In the genomic region with DNA sequence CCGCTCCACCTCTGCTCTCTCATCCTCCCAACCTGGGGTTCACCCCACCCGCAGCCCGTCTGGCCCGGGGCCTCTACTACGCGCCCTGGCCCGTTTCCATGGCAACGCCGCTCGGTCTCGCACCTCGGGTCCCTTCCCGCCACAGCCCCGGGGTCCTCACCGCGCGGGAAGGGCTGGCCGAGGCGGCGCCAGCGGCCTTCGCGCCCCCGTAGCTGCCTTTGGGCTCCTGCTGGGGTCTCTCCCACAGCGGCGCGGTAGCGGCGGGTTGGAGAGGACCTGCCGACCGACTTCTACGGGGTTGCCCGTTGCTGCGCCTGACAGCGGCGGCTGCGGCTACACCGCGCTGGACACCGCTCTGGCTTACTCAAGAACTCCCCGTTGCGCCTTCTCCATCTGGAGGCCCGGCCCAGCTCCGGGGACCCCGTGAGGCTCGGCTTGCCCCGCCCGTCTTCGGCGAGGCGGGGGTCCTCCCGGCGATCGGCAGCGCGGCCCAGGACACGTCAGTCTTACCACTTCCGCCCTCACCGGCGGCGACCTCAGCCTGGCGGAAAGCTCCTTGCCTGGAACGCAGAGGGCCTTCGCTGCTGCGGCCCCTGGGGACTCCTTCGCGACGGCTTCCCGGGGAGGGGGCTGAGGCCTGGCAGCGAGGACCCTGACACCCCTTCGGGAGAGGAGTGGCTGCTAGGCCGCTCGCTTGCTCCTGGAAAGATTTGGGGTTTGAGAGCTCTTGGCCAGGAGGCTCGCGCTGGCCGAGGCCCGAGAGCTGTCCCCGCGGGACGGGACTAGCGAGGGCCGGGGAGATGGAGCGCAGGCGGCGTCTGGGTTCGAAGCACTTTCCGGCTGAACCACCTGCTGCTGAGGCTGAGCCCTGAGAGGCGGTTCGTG, we compare ENCODE assay signal across 1 cellular context.
TF ChIP-seq lines count a peak whose summit lies in the region.

A gene with protein sequence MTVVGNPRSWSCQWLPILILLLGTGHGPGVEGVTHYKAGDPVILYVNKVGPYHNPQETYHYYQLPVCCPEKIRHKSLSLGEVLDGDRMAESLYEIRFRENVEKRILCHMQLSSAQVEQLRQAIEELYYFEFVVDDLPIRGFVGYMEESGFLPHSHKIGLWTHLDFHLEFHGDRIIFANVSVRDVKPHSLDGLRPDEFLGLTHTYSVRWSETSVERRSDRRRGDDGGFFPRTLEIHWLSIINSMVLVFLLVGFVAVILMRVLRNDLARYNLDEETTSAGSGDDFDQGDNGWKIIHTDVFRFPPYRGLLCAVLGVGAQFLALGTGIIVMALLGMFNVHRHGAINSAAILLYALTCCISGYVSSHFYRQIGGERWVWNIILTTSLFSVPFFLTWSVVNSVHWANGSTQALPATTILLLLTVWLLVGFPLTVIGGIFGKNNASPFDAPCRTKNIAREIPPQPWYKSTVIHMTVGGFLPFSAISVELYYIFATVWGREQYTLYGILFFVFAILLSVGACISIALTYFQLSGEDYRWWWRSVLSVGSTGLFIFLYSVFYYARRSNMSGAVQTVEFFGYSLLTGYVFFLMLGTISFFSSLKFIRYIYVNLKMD (minus strand): TSS at position 256 of the 885 bp plus-strand sequence. CDS start 422 bp downstream, outside the sequence.

TF ChIP-seq in K562, 482 proteins besides CTCF, POLR2A, EP300 and RAD21 (continued from another document and continues in another):
- TF ChIP-seq ETS2 (tag; IDR thresholded peaks at IDR 0.05; ENCODE audit: borderline replicate concordance, poor library complexity, severe bottlenecking) (no peak), NR2C1 (IDR thresholded peaks at IDR 0.05) (no peak), NR2C1 (tag; IDR thresholded peaks at IDR 0.05) (0 out of 2 replicates have a peak, but pooled peaks have one; percentile 41), NFE2 (IDR thresholded peaks at IDR 0.05; ENCODE audit: low read depth) (peak; percentile 83), POLR3A (IDR thresholded peaks at IDR 0.05; ENCODE audit: borderline replicate concordance, extremely low read depth, insufficient read depth, insufficient read length) (no peak), ZNF197 (CRISPR knock-in tag; IDR thresholded peaks at IDR 0.05; ENCODE audit: low read depth) (no peak), XRCC4 (IDR thresholded peaks at IDR 0.05; ENCODE audit: extremely low read depth, insufficient read depth, insufficient read length) (no peak), SP2 (IDR thresholded peaks at IDR 0.05; ENCODE audit: extremely low read depth, low read depth, low read length, poor library complexity, severe bottlenecking) (no peak), COPS2 (conservative IDR thresholded peaks at IDR 0.05) (no peak), KAT7 (CRISPR knock-in tag; IDR thresholded peaks at IDR 0.05; ENCODE audit: borderline replicate concordance) (no peak), FOXJ2 (tag; IDR thresholded peaks at IDR 0.05) (no peak), POLR2AphosphoS2 (IDR thresholded peaks at IDR 0.05; ENCODE audit: low read length) (no peak), GABPB1 (CRISPR knock-in tag; IDR thresholded peaks at IDR 0.05) (peak; percentile 94), SIX5 (IDR thresholded peaks at IDR 0.05; ENCODE audit: borderline replicate concordance in 1 of 2, insufficient read depth in 1 of 2, low read depth in 1 of 2, low read length in 2 of 2) (peak; percentile 34 to 41; a peak in 3 of 4 replicates), ELF2 (CRISPR knock-in tag; IDR thresholded peaks at IDR 0.05) (peak; percentile 99), PHF8 (IDR thresholded peaks at IDR 0.05; ENCODE audit: borderline replicate concordance, low read length) (peak; percentile 79; the same call in 1 of the 2 replicates), RCOR1 (IDR thresholded peaks at IDR 0.05; ENCODE audit: borderline replicate concordance in 1 of 2, low read depth in 2 of 2, low read length in 2 of 2) (no peak), TAF9B (IDR thresholded peaks at IDR 0.05; ENCODE audit: partially characterized antibody) (peak; percentile 42), ZBTB17 (CRISPR knock-in tag; IDR thresholded peaks at IDR 0.05) (peak; percentile 29), ZNF184 (CRISPR knock-in tag; IDR thresholded peaks at IDR 0.05) (no peak), ETV1 (tag; conservative IDR thresholded peaks at IDR 0.05; ENCODE audit: low read depth) (peak; percentile 65), EGR1 (conservative IDR thresholded peaks at IDR 0.05) (no peak), HDAC8 (tag; IDR thresholded peaks at IDR 0.05) (no peak), SP1 (CRISPR knock-in tag; IDR thresholded peaks at IDR 0.05) (peak; percentile 69; the same call in 1 of the 2 replicates), ZNF24 (IDR thresholded peaks at IDR 0.05) (no peak), PCBP2 (IDR thresholded peaks at IDR 0.05; ENCODE audit: low read depth, low read length, poor library complexity, severe bottlenecking) (no peak), ZNF347 (CRISPR knock-in tag; IDR thresholded peaks at IDR 0.05; ENCODE audit: low read depth) (no peak), SIN3A (IDR thresholded peaks at IDR 0.05; ENCODE audit: borderline replicate concordance in 2 of 2, control insufficient read depth in 1 of 2, low read depth in 2 of 2, low read length in 2 of 2) (peak; percentile 57 to 58; a peak in 2 of 4 replicates), JUN (IDR thresholded peaks at IDR 0.05; ENCODE audit: borderline replicate concordance, low read depth, low read length) (peak; percentile 9; the same call in 1 of the 2 replicates), JUN (CRISPR knock-in tag; IDR thresholded peaks at IDR 0.05; ENCODE audit: borderline replicate concordance) (no peak), PHF21A (IDR thresholded peaks at IDR 0.05; ENCODE audit: borderline replicate concordance, low read depth) (no peak), THRAP3 (IDR thresholded peaks at IDR 0.05; ENCODE audit: borderline replicate concordance) (no peak), ARNT (IDR thresholded peaks at IDR 0.05) (no peak), NFIC (IDR thresholded peaks at IDR 0.05) (peak; percentile 12), CBX1 (IDR thresholded peaks at IDR 0.05; ENCODE audit: low read depth) (0 out of 2 replicates have a peak, but pooled peaks have one; percentile 10), NRF1 (conservative IDR thresholded peaks at IDR 0.05 in 1 of 2, IDR thresholded peaks at IDR 0.05 in 1 of 2) (peak; percentile 39 to 49; a peak in 2 of 4 replicates)
- TF ChIP-seq, protein P1, sequence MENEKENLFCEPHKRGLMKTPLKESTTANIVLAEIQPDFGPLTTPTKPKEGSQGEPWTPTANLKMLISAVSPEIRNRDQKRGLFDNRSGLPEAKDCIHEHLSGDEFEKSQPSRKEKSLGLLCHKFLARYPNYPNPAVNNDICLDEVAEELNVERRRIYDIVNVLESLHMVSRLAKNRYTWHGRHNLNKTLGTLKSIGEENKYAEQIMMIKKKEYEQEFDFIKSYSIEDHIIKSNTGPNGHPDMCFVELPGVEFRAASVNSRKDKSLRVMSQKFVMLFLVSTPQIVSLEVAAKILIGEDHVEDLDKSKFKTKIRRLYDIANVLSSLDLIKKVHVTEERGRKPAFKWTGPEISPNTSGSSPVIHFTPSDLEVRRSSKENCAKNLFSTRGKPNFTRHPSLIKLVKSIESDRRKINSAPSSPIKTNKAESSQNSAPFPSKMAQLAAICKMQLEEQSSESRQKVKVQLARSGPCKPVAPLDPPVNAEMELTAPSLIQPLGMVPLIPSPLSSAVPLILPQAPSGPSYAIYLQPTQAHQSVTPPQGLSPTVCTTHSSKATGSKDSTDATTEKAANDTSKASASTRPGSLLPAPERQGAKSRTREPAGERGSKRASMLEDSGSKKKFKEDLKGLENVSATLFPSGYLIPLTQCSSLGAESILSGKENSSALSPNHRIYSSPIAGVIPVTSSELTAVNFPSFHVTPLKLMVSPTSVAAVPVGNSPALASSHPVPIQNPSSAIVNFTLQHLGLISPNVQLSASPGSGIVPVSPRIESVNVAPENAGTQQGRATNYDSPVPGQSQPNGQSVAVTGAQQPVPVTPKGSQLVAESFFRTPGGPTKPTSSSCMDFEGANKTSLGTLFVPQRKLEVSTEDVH (IDR thresholded peaks at IDR 0.05; ENCODE audit: low read depth, partially characterized antibody), result peak; percentile 93
- TF ChIP-seq, protein P2, sequence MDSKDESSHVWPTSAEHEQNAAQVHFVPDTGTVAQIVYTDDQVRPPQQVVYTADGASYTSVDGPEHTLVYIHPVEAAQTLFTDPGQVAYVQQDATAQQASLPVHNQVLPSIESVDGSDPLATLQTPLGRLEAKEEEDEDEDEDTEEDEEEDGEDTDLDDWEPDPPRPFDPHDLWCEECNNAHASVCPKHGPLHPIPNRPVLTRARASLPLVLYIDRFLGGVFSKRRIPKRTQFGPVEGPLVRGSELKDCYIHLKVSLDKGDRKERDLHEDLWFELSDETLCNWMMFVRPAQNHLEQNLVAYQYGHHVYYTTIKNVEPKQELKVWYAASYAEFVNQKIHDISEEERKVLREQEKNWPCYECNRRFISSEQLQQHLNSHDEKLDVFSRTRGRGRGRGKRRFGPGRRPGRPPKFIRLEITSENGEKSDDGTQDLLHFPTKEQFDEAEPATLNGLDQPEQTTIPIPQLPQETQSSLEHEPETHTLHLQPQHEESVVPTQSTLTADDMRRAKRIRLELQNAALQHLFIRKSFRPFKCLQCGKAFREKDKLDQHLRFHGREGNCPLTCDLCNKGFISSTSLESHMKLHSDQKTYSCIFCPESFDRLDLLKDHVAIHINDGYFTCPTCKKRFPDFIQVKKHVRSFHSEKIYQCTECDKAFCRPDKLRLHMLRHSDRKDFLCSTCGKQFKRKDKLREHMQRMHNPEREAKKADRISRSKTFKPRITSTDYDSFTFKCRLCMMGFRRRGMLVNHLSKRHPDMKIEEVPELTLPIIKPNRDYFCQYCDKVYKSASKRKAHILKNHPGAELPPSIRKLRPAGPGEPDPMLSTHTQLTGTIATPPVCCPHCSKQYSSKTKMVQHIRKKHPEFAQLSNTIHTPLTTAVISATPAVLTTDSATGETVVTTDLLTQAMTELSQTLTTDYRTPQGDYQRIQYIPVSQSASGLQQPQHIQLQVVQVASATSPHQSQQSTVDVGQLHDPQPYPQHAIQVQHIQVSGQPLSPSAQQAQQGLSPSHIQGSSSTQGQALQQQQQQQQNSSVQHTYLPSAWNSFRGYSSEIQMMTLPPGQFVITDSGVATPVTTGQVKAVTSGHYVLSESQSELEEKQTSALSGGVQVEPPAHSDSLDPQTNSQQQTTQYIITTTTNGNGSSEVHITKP (IDR thresholded peaks at IDR 0.05; ENCODE audit: partially characterized antibody), result peak; percentile 73
- TF ChIP-seq, protein P3, sequence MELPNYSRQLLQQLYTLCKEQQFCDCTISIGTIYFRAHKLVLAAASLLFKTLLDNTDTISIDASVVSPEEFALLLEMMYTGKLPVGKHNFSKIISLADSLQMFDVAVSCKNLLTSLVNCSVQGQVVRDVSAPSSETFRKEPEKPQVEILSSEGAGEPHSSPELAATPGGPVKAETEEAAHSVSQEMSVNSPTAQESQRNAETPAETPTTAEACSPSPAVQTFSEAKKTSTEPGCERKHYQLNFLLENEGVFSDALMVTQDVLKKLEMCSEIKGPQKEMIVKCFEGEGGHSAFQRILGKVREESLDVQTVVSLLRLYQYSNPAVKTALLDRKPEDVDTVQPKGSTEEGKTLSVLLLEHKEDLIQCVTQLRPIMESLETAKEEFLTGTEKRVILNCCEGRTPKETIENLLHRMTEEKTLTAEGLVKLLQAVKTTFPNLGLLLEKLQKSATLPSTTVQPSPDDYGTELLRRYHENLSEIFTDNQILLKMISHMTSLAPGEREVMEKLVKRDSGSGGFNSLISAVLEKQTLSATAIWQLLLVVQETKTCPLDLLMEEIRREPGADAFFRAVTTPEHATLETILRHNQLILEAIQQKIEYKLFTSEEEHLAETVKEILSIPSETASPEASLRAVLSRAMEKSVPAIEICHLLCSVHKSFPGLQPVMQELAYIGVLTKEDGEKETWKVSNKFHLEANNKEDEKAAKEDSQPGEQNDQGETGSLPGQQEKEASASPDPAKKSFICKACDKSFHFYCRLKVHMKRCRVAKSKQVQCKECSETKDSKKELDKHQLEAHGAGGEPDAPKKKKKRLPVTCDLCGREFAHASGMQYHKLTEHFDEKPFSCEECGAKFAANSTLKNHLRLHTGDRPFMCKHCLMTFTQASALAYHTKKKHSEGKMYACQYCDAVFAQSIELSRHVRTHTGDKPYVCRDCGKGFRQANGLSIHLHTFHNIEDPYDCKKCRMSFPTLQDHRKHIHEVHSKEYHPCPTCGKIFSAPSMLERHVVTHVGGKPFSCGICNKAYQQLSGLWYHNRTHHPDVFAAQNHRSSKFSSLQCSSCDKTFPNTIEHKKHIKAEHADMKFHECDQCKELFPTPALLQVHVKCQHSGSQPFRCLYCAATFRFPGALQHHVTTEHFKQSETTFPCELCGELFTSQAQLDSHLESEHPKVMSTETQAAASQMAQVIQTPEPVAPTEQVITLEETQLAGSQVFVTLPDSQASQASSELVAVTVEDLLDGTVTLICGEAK (IDR thresholded peaks at IDR 0.05), result peak; percentile 92
- TF ChIP-seq, protein P3 (CRISPR knock-in tag; IDR thresholded peaks at IDR 0.05), result no peak
